Comparison of ENCODE assay signal across 12 cellular contexts in genomic region chr12:124696689-124697476, GRCh38.
DNase-seq lines count a peak whose midpoint lies in the region; ATAC-seq and TF ChIP-seq lines count a peak whose summit lies in the region.
"Had no signal": no experiment of that assay in that cellular context is flagged by ENCODE, and none has a peak within 500 bp of the region (broad histone marks: within the 10 kb centered on the region; RNA-seq: fewer than 3 reads in every experiment).

No MANE protein-coding gene starts in this region.

- H3K27me3 Mint-ChIP-seq in activated naive CD8-positive, alpha-beta T cell treated with anti-CD3 and anti-CD28 coated beads, Interleukin-2, amount 50 U/mL, for 24 hours = peaks cover 2% of the 10 kb centered on the region

- TF ChIP-seq CTCF in stomach (IDR thresholded peaks at IDR 0.05) (no peak), colonic mucosa (IDR thresholded peaks at IDR 0.05) (no peak)

- TF ChIP-seq EP300 in stomach (IDR thresholded peaks at IDR 0.05) = no peak

- intact Hi-C loops in stomach (cut with DNase I; ENCODE audit: low total_unique reads) = no loop called here
- intact Hi-C loops in colonic mucosa (cut with DNase I) = no loop called here

- no peak overlapping the region for H3K27ac Mint-ChIP-seq in activated naive CD8-positive, alpha-beta T cell treated with anti-CD3 and anti-CD28 coated beads, Interleukin-2, amount 50 U/mL, for 24 hours

- H3K4me1 ChIP-seq in stomach (peaks cover 31 to 85% (median 45%) of the 10 kb centered on the region in 4 donors), colonic mucosa (no peaks in the 10 kb centered on the region)

- H3K36me3 ChIP-seq in stomach = no peaks in the 10 kb centered on the region
- no peaks in the 10 kb centered on the region for H3K36me3 ChIP-seq in colonic mucosa

- 20 to 56% (median 32%) methylated on average over 3 of the region's 3 CpGs for WGBS in stomach, 5 donors

- TF ChIP-seq POLR2A in stomach (IDR thresholded peaks at IDR 0.05) = no peak

- H3K9me3 Mint-ChIP-seq in activated naive CD8-positive, alpha-beta T cell treated with anti-CD3 and anti-CD28 coated beads, Interleukin-2, amount 50 U/mL, for 24 hours = peaks cover 4% of the 10 kb centered on the region
- H3K9me3 Mint-ChIP-seq: neural crest cell had no signal

- H3K9me3 ChIP-seq in stomach (peaks cover 4 to 11% (median 9%) of the 10 kb centered on the region in 4 donors), colonic mucosa (no peaks in the 10 kb centered on the region)

- DNase-seq in NCI-H2029 (lab: John Stamatoyannopoulos, UW) = peak; percentile 26
- DNase-seq in NCI-H2029 treated with DMSO at 0.1 percent for 48 hours (lab: John Stamatoyannopoulos, UW) = no peak
- DNase-seq in NCI-H226 = peak; percentile 53
- DNase-seq in stomach = peak; percentile 50
- DNase-seq in colonic mucosa = no peak
- no peak for DNase-seq in activated naive CD8-positive, alpha-beta T cell treated with anti-CD3 and anti-CD28 coated beads, Interleukin-2, amount 50 U/mL, for 24 hours
- DNase-seq: activated naive CD4-positive, alpha-beta T cell had no signal

- H3K27me3 ChIP-seq in stomach (no peaks in the 10 kb centered on the region), colonic mucosa (no peaks in the 10 kb centered on the region)

- no peak overlapping the region for H3K9ac ChIP-seq in colonic mucosa (ENCODE audit: low read depth in 2 of 2, low read length in 2 of 2)
- H3K9ac ChIP-seq: KMS-11 had no signal

- ATAC-seq in activated naive CD8-positive, alpha-beta T cell treated with anti-CD3 and anti-CD28 coated beads, Interleukin-2, amount 50 U/mL, for 24 hours = no peak
- ATAC-seq in HG03457 (IDR thresholded peaks at IDR 0.05; ENCODE audit: unreplicated experiment) = no peak

- peaks cover 2% of the 10 kb centered on the region for H3K36me3 Mint-ChIP-seq in activated naive CD8-positive, alpha-beta T cell treated with anti-CD3 and anti-CD28 coated beads, Interleukin-2, amount 50 U/mL, for 24 hours (ENCODE audit: low read depth)

- H3K4me3 ChIP-seq in stomach (no peak overlapping the region), colonic mucosa (no peak overlapping the region)
- H3K4me3 ChIP-seq: smooth muscle cell had no signal

- peak overlapping the region; percentile 54 for H3K27ac ChIP-seq in cingulate gyrus (ENCODE audit: low read depth, low read length)
- H3K27ac ChIP-seq in stomach = peak overlapping the region in 2 of 5 donors; percentile 81 to 83
- no peak overlapping the region for H3K27ac ChIP-seq in colonic mucosa
- H3K27ac ChIP-seq: KMS-11 had no signal

- H3K4me1 Mint-ChIP-seq in activated naive CD8-positive, alpha-beta T cell treated with anti-CD3 and anti-CD28 coated beads, Interleukin-2, amount 50 U/mL, for 24 hours = peaks cover 21% of the 10 kb centered on the region

- H3K4me3 Mint-ChIP-seq in activated naive CD8-positive, alpha-beta T cell treated with anti-CD3 and anti-CD28 coated beads, Interleukin-2, amount 50 U/mL, for 24 hours = no peak overlapping the region
- H3K4me3 Mint-ChIP-seq: neural crest cell had no signal

Comparison
In these comparisons a context has a peak if more than half of its experiments do, and no peak if none do; other contexts are left out.
1. DNase-seq: peak in NCI-H2029 (single experiment), NCI-H226 (single experiment) and stomach (single experiment); none in NCI-H2029 treated with DMSO at 0.1 percent for 48 hours (single experiment), colonic mucosa (single experiment) and activated naive CD8-positive, alpha-beta T cell treated with anti-CD3 and anti-CD28 coated beads, Interleukin-2, amount 50 U/mL, for 24 hours (single experiment).